In genomic region chr1:117128323-117129079, GRCh38 we compare ENCODE assay signal across 8 cellular contexts. TPM values are rescaled to one million over a fixed set of nuclear protein-coding genes. Genes with fewer than 3 reads are reported as not detected.
DNase-seq lines count a peak whose midpoint lies in the region; ATAC-seq lines count a peak whose summit lies in the region.

No MANE protein-coding gene starts in this region.

- intact Hi-C loops in sciatic nerve (cut with DNase I), result no loop called here

- DNase-seq in DMS153 treated with DMSO at 0.1 percent for 48 hours (lab: John Stamatoyannopoulos, UW; ENCODE audit: unreplicated experiment), result peak; percentile 35
- peak; percentile 62 for DNase-seq in LHCN-M2 (ENCODE audit: low read depth)
- DNase-seq in SW480 (ENCODE audit: low spot score), result peak; percentile 56
- peak; percentile 40 for DNase-seq in glomerular visceral epithelial cell (ENCODE audit: extremely low spot score)
- no peak for DNase-seq in sciatic nerve (ENCODE audit: low spot score)
- no peak for DNase-seq in NCI-H1436 (lab: John Stamatoyannopoulos, UW)

- ATAC-seq in sciatic nerve (peak; percentile 39), GM21390 (IDR thresholded peaks at IDR 0.05; ENCODE audit: unreplicated experiment) (no peak), GM19324 (IDR thresholded peaks at IDR 0.05; ENCODE audit: low FRiP score, unreplicated experiment) (no peak)

RNA-seq across cellular contexts. Expression of gene TRIM45, which starts 7.0 kb away (rescaled TPM):
- total RNA-seq in LHCN-M2 (2014; rRNA removed) (1.9 and 2.6 TPM in 2 replicates), sciatic nerve (9.0 TPM)
- 1.5 TPM for polyA plus RNA-seq in LHCN-M2 (2012)

Comparison
In these comparisons a context has a peak if more than half of its experiments do, and no peak if none do; other contexts are left out.
1. DNase-seq: peak in DMS153 treated with DMSO at 0.1 percent for 48 hours (single experiment), LHCN-M2 (single experiment), SW480 (single experiment) and glomerular visceral epithelial cell (single experiment); none in sciatic nerve (single experiment) and NCI-H1436 (single experiment).